Comparison of ENCODE assay signal across 19 cellular contexts in the genomic region with DNA sequence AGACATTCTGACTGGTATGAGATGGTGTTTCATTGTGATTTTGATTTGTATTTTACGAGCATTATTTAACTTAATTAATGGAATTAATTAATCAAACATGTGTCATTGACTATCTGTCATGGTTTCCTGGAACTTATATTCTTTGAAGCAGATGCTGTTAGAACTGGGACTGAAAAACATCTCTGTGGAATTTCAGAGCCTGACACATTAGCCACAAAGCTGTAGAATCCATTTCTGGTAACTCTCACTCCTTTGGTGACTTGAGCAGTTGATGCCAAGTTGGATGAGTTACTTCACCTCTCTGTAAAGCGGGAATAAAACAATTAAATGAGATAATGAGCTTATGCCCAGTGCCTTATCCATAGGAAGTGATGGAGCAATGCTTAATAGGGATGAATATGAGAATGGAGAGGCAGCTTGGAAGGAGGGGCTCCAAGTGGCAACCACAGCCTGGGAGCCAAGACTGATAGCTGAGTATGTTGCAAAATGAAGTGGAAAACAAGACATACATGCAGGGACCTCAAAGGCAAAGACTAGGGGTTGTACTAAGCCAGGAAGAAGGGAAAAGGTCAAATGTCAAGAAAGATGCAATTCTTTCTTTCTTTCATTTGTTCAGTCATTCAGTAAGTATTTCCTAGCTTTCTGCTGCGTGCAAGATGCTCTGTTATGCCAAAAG. TPM values are rescaled to one million over a fixed set of nuclear protein-coding genes. Genes with fewer than 3 reads are reported as not detected.
DNase-seq lines count a peak whose midpoint lies in the region; ATAC-seq, FAIRE-seq and TF ChIP-seq lines count a peak whose summit lies in the region.
"Had no signal": no experiment of that assay in that cellular context is flagged by ENCODE, and none has a peak within 500 bp of the region (broad histone marks: within the 10 kb centered on the region; RNA-seq: fewer than 3 reads in every experiment).

No MANE protein-coding gene starts in this region.

- H2BK12ac ChIP-seq in mesenchymal stem cell (ENCODE audit: low read length in 2 of 2) = no peak overlapping the region

- no peak for FAIRE-seq in pancreas (lab: Jason Lieb, UNC)
- FAIRE-seq: A549, D721Med, GM12892 had no signal

- H3K79me1 ChIP-seq in mesenchymal stem cell (replicated peaks; ENCODE audit: low read length, poor library complexity, severe bottlenecking) = no peaks in the 10 kb centered on the region

- DNase-seq in NCI-H82 (lab: John Stamatoyannopoulos, UW) (peak; percentile 90), adipocyte (ENCODE audit: low read depth) (peak; percentile 22), mesenchymal stem cell (peak; percentile 58), upper lobe of right lung (no peak), NCI-H524 (lab: John Stamatoyannopoulos, UW) (no peak), pancreas (no peak), CD1c-positive myeloid dendritic cell (ENCODE audit: extremely low spot score) (no peak)
- DNase-seq: BE2C; CD8-positive, alpha-beta T cell; COR-L47; DMS153; DMS79 treated with DMSO at 0.1 percent for 48 hours; GDM1; GOT3 had no signal

- TF ChIP-seq CTCF in upper lobe of right lung (IDR thresholded peaks at IDR 0.05) (no peak), pancreas (IDR thresholded peaks at IDR 0.05) (no peak)

- no peak overlapping the region for H3K27ac ChIP-seq in mesenchymal stem cell (ENCODE audit: low read length, poor library complexity, severe bottlenecking)
- H3K27ac ChIP-seq in upper lobe of right lung = peak overlapping the region; percentile 42
- no peak overlapping the region for H3K27ac ChIP-seq in pancreas
- H3K27ac ChIP-seq: C4-2B had no signal

- no peak overlapping the region for H2AK5ac ChIP-seq in mesenchymal stem cell (ENCODE audit: low read length, severe bottlenecking)

- H3K9ac ChIP-seq in adipocyte (ENCODE audit: low read length) = no peak overlapping the region
- no peak overlapping the region for H3K9ac ChIP-seq in mesenchymal stem cell (ENCODE audit: low read length)

- H2AFZ ChIP-seq in mesenchymal stem cell (ENCODE audit: low read depth, low read length) = no peak overlapping the region

- WGBS in mesenchymal stem cell = 77% methylated on average over 2 of the region's 3 CpGs
- WGBS in pancreas, 2 donors = 76 to 85% methylated on average over 3 of the region's 3 CpGs

- intact Hi-C loops in upper lobe of right lung (cut with DNase I) (no loop called here), pancreas (cut with DNase I) (no loop called here)

- no peaks in the 10 kb centered on the region for H3K36me3 ChIP-seq in adipocyte (ENCODE audit: control insufficient read depth, insufficient read depth, low read length, severe bottlenecking)
- H3K36me3 ChIP-seq in mesenchymal stem cell (ENCODE audit: control insufficient read depth in 1 of 2, insufficient read depth in 2 of 2, low read depth in 1 of 2, low read length in 2 of 2) = no peaks in the 10 kb centered on the region
- H3K36me3 ChIP-seq in upper lobe of right lung = no peaks in the 10 kb centered on the region
- H3K36me3 ChIP-seq in pancreas = no peaks in the 10 kb centered on the region
- H3K36me3 ChIP-seq: BE2C had no signal

- no peak overlapping the region for H3K23ac ChIP-seq in mesenchymal stem cell (ENCODE audit: low read length in 2 of 2)

- H3K9me3 ChIP-seq in adipocyte (ENCODE audit: control insufficient read depth, low read length) (no peaks in the 10 kb centered on the region), mesenchymal stem cell (ENCODE audit: control insufficient read depth, low read length) (no peaks in the 10 kb centered on the region), upper lobe of right lung (no peaks in the 10 kb centered on the region), pancreas (no peaks in the 10 kb centered on the region)
- H3K9me3 ChIP-seq: A549, BE2C had no signal

- no peak overlapping the region for H2BK15ac ChIP-seq in mesenchymal stem cell (ENCODE audit: low read depth, poor library complexity, severe bottlenecking)

- no peak overlapping the region for H3K4me2 ChIP-seq in mesenchymal stem cell (ENCODE audit: low read length, poor library complexity, severe bottlenecking)

- no peak overlapping the region for H2BK120ac ChIP-seq in mesenchymal stem cell (ENCODE audit: low read depth, low read length)

- H3K18ac ChIP-seq in mesenchymal stem cell (ENCODE audit: low read depth in 1 of 2, low read length in 2 of 2) = peak overlapping the region in 1 of 2 experiments; percentile 69

- H3K4me3 ChIP-seq in adipocyte (ENCODE audit: low read length) (no peak overlapping the region), mesenchymal stem cell (ENCODE audit: insufficient read depth in 1 of 2, low read depth in 1 of 2, low read length in 2 of 2) (no peak overlapping the region), upper lobe of right lung (no peak overlapping the region), pancreas (no peak overlapping the region)
- H3K4me3 ChIP-seq: A549 had no signal

- H3K14ac ChIP-seq in mesenchymal stem cell (ENCODE audit: low read length in 2 of 2) = no peak overlapping the region

- H4K91ac ChIP-seq in mesenchymal stem cell (ENCODE audit: low read length) = no peak overlapping the region

- H3K27me3 ChIP-seq in adipocyte (replicated peaks; ENCODE audit: control insufficient read depth, insufficient read depth, low read length) (peaks cover 7% of the 10 kb centered on the region), mesenchymal stem cell (ENCODE audit: control insufficient read depth in 1 of 2, insufficient read depth in 1 of 2, low read length in 2 of 2) (peaks cover 0 to 49% of the 10 kb centered on the region in 2 experiments), upper lobe of right lung (no peaks in the 10 kb centered on the region), pancreas (no peaks in the 10 kb centered on the region)

- peaks cover 9% of the 10 kb centered on the region for H3K4me1 ChIP-seq in adipocyte (ENCODE audit: control insufficient read depth, insufficient read depth, low read length)
- H3K4me1 ChIP-seq in mesenchymal stem cell (ENCODE audit: control insufficient read depth, insufficient read depth, low read depth, low read length) = peaks cover 5% of the 10 kb centered on the region
- H3K4me1 ChIP-seq in upper lobe of right lung = peaks cover 3% of the 10 kb centered on the region
- H3K4me1 ChIP-seq in pancreas = no peaks in the 10 kb centered on the region
- H3K4me1 ChIP-seq: BE2C had no signal

- no peak overlapping the region for H2BK5ac ChIP-seq in mesenchymal stem cell (ENCODE audit: low read depth, low read length, poor library complexity, severe bottlenecking)

- H4K8ac ChIP-seq in mesenchymal stem cell (ENCODE audit: low read length) = no peak overlapping the region

- H3K4ac ChIP-seq in mesenchymal stem cell (ENCODE audit: low read depth in 1 of 2, low read length in 2 of 2) = no peak overlapping the region

- no peak for ATAC-seq in upper lobe of right lung
- no peak for ATAC-seq in pancreas
- ATAC-seq: CD8-positive, alpha-beta T cell; HCT116 had no signal

RNA-seq across cellular contexts. Expression of a gene that starts 23.1 kb away (rescaled TPM):
- 0.80 TPM for polyA plus RNA-seq in mesenchymal stem cell (2013, experiment 1 of 2)
- polyA plus RNA-seq in mesenchymal stem cell (2013, experiment 2 of 2) = 0.70 TPM
- total RNA-seq in upper lobe of right lung (7.1 TPM), pancreas (under 1 TPM; 0.12 to 0.32 (median 0.17) TPM)
- under 1 TPM; 0.11 to 0.49 TPM for polyA plus RNA-seq in pancreas
- total RNA-seq: CD8-positive, alpha-beta T cell had no signal

Comparison
In these comparisons a context has a peak if more than half of its experiments do, and no peak if none do; other contexts are left out.
1. DNase-seq: peak in NCI-H82 (single experiment), adipocyte (single experiment) and mesenchymal stem cell (single experiment); none in upper lobe of right lung (single experiment), NCI-H524 (0 of 2), pancreas (0 of 6) and CD1c-positive myeloid dendritic cell (single experiment).